ENCODE assay signal across 1 cellular context in the genomic region with DNA sequence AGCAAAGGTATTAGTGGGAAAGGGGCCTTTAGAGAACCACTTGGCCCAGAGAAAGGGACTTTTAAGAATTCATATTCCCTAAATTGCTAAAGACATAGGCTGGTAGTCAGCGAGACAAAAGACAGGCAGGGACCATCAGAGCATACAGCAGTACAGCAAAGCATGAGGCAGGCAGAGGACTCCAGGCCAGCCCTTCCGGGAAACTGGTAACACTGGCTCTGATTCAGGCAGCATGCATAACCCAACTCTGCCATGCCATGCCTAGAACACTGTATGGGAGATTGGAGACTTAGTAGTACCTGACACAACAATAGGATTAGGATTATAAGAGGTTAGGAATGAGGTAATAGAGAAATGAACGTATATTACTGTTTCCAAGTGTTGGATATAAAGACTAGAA.
TF ChIP-seq lines count a peak whose summit lies in the region.

No MANE protein-coding gene starts in this region.

TF ChIP-seq in K562, 482 proteins besides CTCF, POLR2A, EP300 and RAD21:
- no peak for TF ChIP-seq GABPB1 (CRISPR knock-in tag; IDR thresholded peaks at IDR 0.05)
- TF ChIP-seq ELF2 (CRISPR knock-in tag; IDR thresholded peaks at IDR 0.05): no peak
- TF ChIP-seq PHF20 (IDR thresholded peaks at IDR 0.05; ENCODE audit: partially characterized antibody): no peak
- TF ChIP-seq SIN3B (IDR thresholded peaks at IDR 0.05; ENCODE audit: low read depth): no peak
- no peak for TF ChIP-seq CBX2 (IDR thresholded peaks at IDR 0.05; ENCODE audit: insufficient read depth, low read length, poor library complexity, severe bottlenecking)
- no peak for TF ChIP-seq ERF (CRISPR knock-in tag; IDR thresholded peaks at IDR 0.05)
